In the genomic region with DNA sequence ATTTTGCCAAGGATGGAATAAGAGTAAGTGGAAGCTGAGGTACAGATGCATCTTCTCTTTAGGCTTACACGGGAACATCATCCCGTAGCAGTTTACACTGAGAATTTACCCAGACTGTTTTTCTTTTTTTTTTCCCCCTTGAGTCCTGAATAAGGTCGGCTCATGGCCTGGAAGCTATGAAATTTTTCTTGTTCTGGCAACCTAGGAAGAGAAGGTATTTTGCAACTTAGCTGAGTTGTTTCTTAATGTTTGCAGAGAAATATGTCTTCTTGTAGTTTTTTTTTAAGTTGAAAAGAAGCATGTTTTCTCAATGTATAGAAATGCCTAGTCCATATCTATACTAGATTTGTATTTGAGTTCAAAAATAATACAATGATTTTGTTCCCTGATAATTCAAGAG, we compare ENCODE assay signal across 16 cellular contexts.
DNase-seq lines count a peak whose midpoint lies in the region; ATAC-seq and TF ChIP-seq lines count a peak whose summit lies in the region.
"Had no signal": no experiment of that assay in that cellular context is flagged by ENCODE, and none has a peak within 500 bp of the region (broad histone marks: within the 10 kb centered on the region; RNA-seq: fewer than 3 reads in every experiment).

No MANE protein-coding gene starts in this region.

- DNase-seq in EH (ENCODE audit: low read depth) (peak; percentile 9), NCI-H226 (peak; percentile 3), choroid plexus epithelial cell (ENCODE audit: low read depth) (peak; percentile 85), iris pigment epithelial cell (ENCODE audit: low read depth) (peak; percentile 70), posterior cingulate gyrus (no peak)
- DNase-seq: COR-L47, Karpas-422, MM.1S, NCI-H2029, NCI-H510A, NCI-H82, Right ventricle myocardium superior had no signal

- TF ChIP-seq CTCF in choroid plexus epithelial cell (conservative IDR thresholded peaks at IDR 0.05; ENCODE audit: low read depth, low read length), result no peak

- ATAC-seq in HG03442 (IDR thresholded peaks at IDR 0.05; ENCODE audit: unreplicated experiment), result no peak
- no peak for ATAC-seq in HG03095 (IDR thresholded peaks at IDR 0.05; ENCODE audit: unreplicated experiment)
- ATAC-seq in HG03520 (IDR thresholded peaks at IDR 0.05; ENCODE audit: unreplicated experiment), result no peak
- ATAC-seq: SK-N-SH treated with all-trans-retinoic acid at 6 μM for 48 hours had no signal

- intact Hi-C loops in posterior cingulate gyrus (cut with DNase I), result no loop called here

- H3K4me3 ChIP-seq in choroid plexus epithelial cell (ENCODE audit: low read depth, low read length), result no peak overlapping the region

Comparison
In these comparisons a context has a peak if more than half of its experiments do, and no peak if none do; other contexts are left out.
1. DNase-seq: peak in EH (single experiment), NCI-H226 (single experiment), choroid plexus epithelial cell (single experiment) and iris pigment epithelial cell (single experiment); none in posterior cingulate gyrus (0 of 10).